ENCODE assay signal across 27 cellular contexts in the genomic region with DNA sequence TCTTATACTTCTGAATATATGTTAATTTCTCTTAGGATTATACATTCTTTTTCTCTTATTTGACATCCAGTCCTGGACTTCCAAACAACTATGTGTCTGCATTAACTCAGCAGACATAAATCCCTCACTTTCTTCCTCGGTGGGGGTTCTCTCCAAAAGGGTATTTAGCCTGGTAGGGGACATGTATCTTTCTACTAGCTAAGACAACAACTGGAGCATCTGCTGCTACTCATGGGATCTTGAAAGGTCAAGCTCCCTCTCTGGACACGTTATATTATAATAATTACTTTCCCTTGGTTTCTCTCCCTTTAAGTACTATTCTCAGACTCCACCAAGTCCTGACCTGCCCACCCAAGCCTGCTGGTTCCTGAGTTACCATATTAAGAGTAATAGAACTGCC.
"Had no signal": no experiment of that assay in that cellular context is flagged by ENCODE, and none has a peak within 500 bp of the region (broad histone marks: within the 10 kb centered on the region; RNA-seq: fewer than 3 reads in every experiment).

No MANE protein-coding gene starts in this region.

- H3K27me3 ChIP-seq: adrenal gland, dorsolateral prefrontal cortex, esophagus muscularis mucosa, foreskin keratinocyte, gastrocnemius medialis, heart left ventricle had no signal

- H3K36me3 ChIP-seq: adrenal gland, esophagus muscularis mucosa, gastrocnemius medialis, heart left ventricle had no signal

- H3K4me1 ChIP-seq: adrenal gland, esophagus muscularis mucosa, foreskin keratinocyte, gastrocnemius medialis, heart left ventricle had no signal

- H3K27ac ChIP-seq: adrenal gland, coronary artery, esophagus muscularis mucosa, foreskin keratinocyte, gastrocnemius medialis, heart left ventricle had no signal

- H3K9me3 ChIP-seq: adrenal gland, esophagus muscularis mucosa, gastrocnemius medialis had no signal

- DNase-seq: activated CD4-positive, alpha-beta memory T cell treated with anti-CD3 and anti-CD28 coated beads for 36 hours; activated CD4-positive, alpha-beta T cell treated with anti-CD3 and anti-CD28 coated beads for 36 hours; activated CD4-positive, alpha-beta T cell treated with anti-CD3 and anti-CD28 coated beads, Interleukin-2, amount 10 ng/mL, durations not matched to agents 24 days and 14 days; activated CD4-positive, CD25-positive, alpha-beta regulatory T cell; activated CD4-positive, CD25-positive, alpha-beta regulatory T cell treated with anti-CD3 and anti-CD28 coated beads, Interleukin-2, amount 50 U/mL, for 72 hours; activated CD8-positive, alpha-beta memory T cell treated with anti-CD3 and anti-CD28 coated beads, Interleukin-2, amount 10 ng/mL, durations not matched to agents 7 days and 5 days; activated CD8-positive, alpha-beta memory T cell treated with anti-CD3 and anti-CD28 coated beads, Interleukin-2, amount 50 U/mL, for 4 hours; activated CD8-positive, alpha-beta T cell treated with anti-CD3 and anti-CD28 coated beads, Interleukin-2, amount 10 ng/mL, durations not matched to agents 7 days and 5 days; activated effector memory CD4-positive, alpha-beta T cell treated with anti-CD3 and anti-CD28 coated beads, Interleukin-2, amount 50 U/mL, for 16 hours; activated naive CD4-positive, alpha-beta T cell treated with anti-CD3 and anti-CD28 coated beads for 36 hours; activated naive CD8-positive, alpha-beta T cell treated with anti-CD3 and anti-CD28 coated beads for 36 hours; activated naive CD8-positive, alpha-beta T cell treated with anti-CD3 and anti-CD28 coated beads, Interleukin-2, amount 50 U/mL, for 24 hours; activated T-cell treated with anti-CD3 and anti-CD28 coated beads, Interleukin-2, amount 50 U/mL, for 1 hour; activated T-cell treated with anti-CD3 and anti-CD28 coated beads, Interleukin-2, amount 50 U/mL, for 48 hours; adrenal gland; amygdala; aorta; dorsolateral prefrontal cortex; effector memory CD4-positive, alpha-beta T cell; endodermal cell; foreskin keratinocyte; gastrocnemius medialis; glutamatergic neuron; heart left ventricle; T-helper 2 cell had no signal

- H3K4me3 ChIP-seq: adrenal gland, coronary artery, dorsolateral prefrontal cortex, esophagus muscularis mucosa, gastrocnemius medialis, heart left ventricle had no signal
